Comparison of ENCODE assay signal across 9 cellular contexts in the genomic region with DNA sequence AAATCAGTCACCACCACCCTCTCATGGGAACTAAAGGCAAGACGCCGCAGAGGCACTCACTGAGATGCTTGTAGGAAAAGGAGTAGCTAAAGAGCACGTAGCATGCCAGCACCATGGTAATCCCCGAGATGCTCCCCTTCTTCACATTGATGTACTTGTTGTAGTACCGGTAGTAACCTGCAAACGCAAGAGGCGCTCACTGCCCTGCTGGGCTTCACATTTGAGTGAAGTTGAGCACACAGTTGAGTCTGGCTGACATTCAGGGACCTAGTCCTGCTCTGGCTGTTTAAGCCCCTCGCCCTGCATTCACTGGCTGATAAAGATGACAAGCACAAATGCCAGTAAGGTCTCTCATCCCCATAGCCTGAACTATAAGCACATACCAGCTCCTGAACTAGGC. TPM values are rescaled to one million over a fixed set of nuclear protein-coding genes. Genes with fewer than 3 reads are reported as not detected.
DNase-seq lines count a peak whose midpoint lies in the region; ATAC-seq and TF ChIP-seq lines count a peak whose summit lies in the region.
"Had no signal": no experiment of that assay in that cellular context is flagged by ENCODE, and none has a peak within 500 bp of the region (broad histone marks: within the 10 kb centered on the region; RNA-seq: fewer than 3 reads in every experiment).

No MANE protein-coding gene starts in this region.

- H3K27me3 Mint-ChIP-seq in activated T-cell treated with anti-CD3 and anti-CD28 coated beads, Interleukin-2, amount 50 U/mL, for 4 hours (ENCODE audit: low read depth) = no peaks in the 10 kb centered on the region

- H3K9me3 ChIP-seq in Peyer's patch = no peaks in the 10 kb centered on the region
- H3K9me3 ChIP-seq: neutrophil had no signal

- peaks cover 27% of the 10 kb centered on the region for H3K36me3 Mint-ChIP-seq in activated T-cell treated with anti-CD3 and anti-CD28 coated beads, Interleukin-2, amount 50 U/mL, for 4 hours (ENCODE audit: insufficient read depth)

- TF ChIP-seq POLR2A in Peyer's patch (IDR thresholded peaks at IDR 0.05) (no peak), GM18505 (IDR thresholded peaks at IDR 0.05; ENCODE audit: borderline replicate concordance, extremely low read depth, insufficient read depth, insufficient read length) (no peak)

- peak; percentile 59 to 64 for ATAC-seq in activated T-cell treated with anti-CD3 and anti-CD28 coated beads, Interleukin-2, amount 50 U/mL, for 4 hours
- no peak for ATAC-seq in GM18505 (IDR thresholded peaks at IDR 0.05; ENCODE audit: unreplicated experiment)

- no peak overlapping the region for H3K4me3 ChIP-seq in Peyer's patch

- H3K4me3 Mint-ChIP-seq in activated T-cell treated with anti-CD3 and anti-CD28 coated beads, Interleukin-2, amount 50 U/mL, for 4 hours = no peak overlapping the region

- DNase-seq in ELF-1 (ENCODE audit: low read depth, low spot score) (peak; percentile 43), Kasumi-1 (lab: John Stamatoyannopoulos, UW) (peak; percentile 59 to 60), lung microvascular endothelial cell (ENCODE audit: low read depth in 2 of 2) (peak; percentile 33 to 37), Peyer's patch (no peak), NCI-H1048 (lab: John Stamatoyannopoulos, UW) (no peak), NCI-H187 treated with DMSO at 0.1 percent for 48 hours (lab: John Stamatoyannopoulos, UW) (no peak)
- no peak for DNase-seq in activated T-cell treated with anti-CD3 and anti-CD28 coated beads, Interleukin-2, amount 50 U/mL, for 4 hours

- peak in 3 of 6 experiments; percentile 9 to 39 (median 31) for TF ChIP-seq CTCF in Peyer's patch (IDR thresholded peaks at IDR 0.05)

- no peak overlapping the region for H3K27ac ChIP-seq in Peyer's patch
- H3K27ac ChIP-seq: neutrophil had no signal

- no peaks in the 10 kb centered on the region for H3K9me3 Mint-ChIP-seq in activated T-cell treated with anti-CD3 and anti-CD28 coated beads, Interleukin-2, amount 50 U/mL, for 4 hours

- H3K4me1 Mint-ChIP-seq in activated T-cell treated with anti-CD3 and anti-CD28 coated beads, Interleukin-2, amount 50 U/mL, for 4 hours (ENCODE audit: low read depth) = peaks cover 27% of the 10 kb centered on the region

- peaks cover 0 to 15% (median 0%) of the 10 kb centered on the region in 4 donors for H3K4me1 ChIP-seq in Peyer's patch

- no peaks in the 10 kb centered on the region for H3K27me3 ChIP-seq in Peyer's patch
- H3K27me3 ChIP-seq: neutrophil had no signal

- H3K36me3 ChIP-seq in Peyer's patch = peaks cover 0 to 70% (median 0%) of the 10 kb centered on the region in 3 donors

RNA-seq across cellular contexts. Expression of gene ATP5MF, which starts 6.9 kb away (rescaled TPM):
- total RNA-seq in activated T-cell treated with anti-CD3 and anti-CD28 coated beads, Interleukin-2, amount 50 U/mL, for 4 hours = 100 to 1,000 TPM; 346 to 393 (median 391) TPM
- total RNA-seq in lung microvascular endothelial cell = 359 and 414 TPM in 2 replicates
- 100 to 1,000 TPM; 352 to 597 (median 546) TPM for total RNA-seq in Peyer's patch

RNA-seq across cellular contexts. Expression of gene ZNF789, which starts 13.6 kb away (rescaled TPM):
- 1 to 10 TPM; 5.4 to 9.4 (median 7.1) TPM for total RNA-seq in activated T-cell treated with anti-CD3 and anti-CD28 coated beads, Interleukin-2, amount 50 U/mL, for 4 hours
- total RNA-seq in lung microvascular endothelial cell = 2.4 and 3.6 TPM in 2 replicates
- total RNA-seq in Peyer's patch = 10 to 100 TPM; 23.8 to 44.8 (median 36.8) TPM

RNA-seq across cellular contexts. Expression of gene CPSF4, which starts 20.3 kb away (rescaled TPM):
- 10 to 100 TPM; 85.8 to 99.9 (median 86.9) TPM for total RNA-seq in activated T-cell treated with anti-CD3 and anti-CD28 coated beads, Interleukin-2, amount 50 U/mL, for 4 hours
- total RNA-seq in lung microvascular endothelial cell (16.3 and 17.4 TPM in 2 replicates), Peyer's patch (10 to 100 TPM; 21.4 to 42.2 (median 35.5) TPM)

RNA-seq across cellular contexts. Expression of gene PTCD1, which starts 20.5 kb away (rescaled TPM):
- total RNA-seq in activated T-cell treated with anti-CD3 and anti-CD28 coated beads, Interleukin-2, amount 50 U/mL, for 4 hours = 10 to 100 TPM; 11.9 to 15.1 (median 13.9) TPM
- total RNA-seq in lung microvascular endothelial cell = 3.1 and 4.2 TPM in 2 replicates
- 1 to 10 TPM; 8.3 to 9.1 (median 8.6) TPM for total RNA-seq in Peyer's patch

RNA-seq across cellular contexts. Expression of gene ZNF394, which starts 41.0 kb away (rescaled TPM):
- total RNA-seq in activated T-cell treated with anti-CD3 and anti-CD28 coated beads, Interleukin-2, amount 50 U/mL, for 4 hours = 10 to 100 TPM; 32.0 to 38.1 (median 34.8) TPM
- total RNA-seq in lung microvascular endothelial cell (17.2 and 25.8 TPM in 2 replicates), Peyer's patch (10 to 100 TPM; 37.3 to 71.8 (median 58.0) TPM)

Comparison
In these comparisons a context has a peak if more than half of its experiments do, and no peak if none do; other contexts are left out.
1. DNase-seq: peak in ELF-1 (single experiment), Kasumi-1 (2 of 2) and lung microvascular endothelial cell (2 of 2); none in activated T-cell treated with anti-CD3 and anti-CD28 coated beads, Interleukin-2, amount 50 U/mL, for 4 hours (single experiment), Peyer's patch (0 of 3), NCI-H1048 (single experiment) and NCI-H187 treated with DMSO at 0.1 percent for 48 hours (single experiment).